In genomic region chr14:53792909-53793308, GRCh38 we compare ENCODE assay signal across 1 cellular context.
TF ChIP-seq lines count a peak whose summit lies in the region.

No MANE protein-coding gene starts in this region.

TF ChIP-seq in H1, 55 proteins besides CTCF, POLR2A, EP300 and RAD21:
- no peak for TF ChIP-seq JUN (IDR thresholded peaks at IDR 0.05; ENCODE audit: low read depth, low read length)
- TF ChIP-seq KDM5A (IDR thresholded peaks at IDR 0.05; ENCODE audit: low read length) = no peak
- TF ChIP-seq HDAC6 (IDR thresholded peaks at IDR 0.05; ENCODE audit: low read depth, low read length) = no peak
- TF ChIP-seq SAP30 (IDR thresholded peaks at IDR 0.05; ENCODE audit: insufficient read depth, insufficient replicate concordance, low read length) = no peak
- no peak for TF ChIP-seq PHF8 (conservative IDR thresholded peaks at IDR 0.05; ENCODE audit: low read depth, low read length)
- TF ChIP-seq MAFK (IDR thresholded peaks at IDR 0.05; ENCODE audit: low read depth, low read length) = no peak
- TF ChIP-seq SIX5 (IDR thresholded peaks at IDR 0.05; ENCODE audit: low read depth, low read length) = no peak
- TF ChIP-seq ZNF274 (IDR thresholded peaks at IDR 0.05; ENCODE audit: borderline replicate concordance, extremely low read depth, low read length) = no peak
- TF ChIP-seq E2F6 (IDR thresholded peaks at IDR 0.05) = no peak
- no peak for TF ChIP-seq RNF2 (IDR thresholded peaks at IDR 0.05; ENCODE audit: borderline replicate concordance, low read depth, low read length, missing control alignments, poor library complexity, severe bottlenecking)
- TF ChIP-seq BACH1 (IDR thresholded peaks at IDR 0.05; ENCODE audit: low read length) = no peak
- TF ChIP-seq TCF12 (IDR thresholded peaks at IDR 0.05; ENCODE audit: low read depth, low read length) = no peak
- TF ChIP-seq NANOG (IDR thresholded peaks at IDR 0.05; ENCODE audit: insufficient read depth, low read depth, low read length, poor library complexity, severe bottlenecking) = no peak
- TF ChIP-seq CBX5 (IDR thresholded peaks at IDR 0.05; ENCODE audit: low read depth, low read length) = no peak
- no peak for TF ChIP-seq KDM1A (IDR thresholded peaks at IDR 0.05; ENCODE audit: borderline replicate concordance, low read length)
- TF ChIP-seq EGR1 (IDR thresholded peaks at IDR 0.05; ENCODE audit: borderline replicate concordance, low read depth, low read length) = no peak
- TF ChIP-seq SP4 (IDR thresholded peaks at IDR 0.05; ENCODE audit: low read length) = no peak
- no peak for TF ChIP-seq NRF1 (IDR thresholded peaks at IDR 0.05; ENCODE audit: low read depth, low read length)
TF ChIP-seq in H1: peak in this region for 0.
